ENCODE assay signal across 15 cellular contexts in the genomic region with DNA sequence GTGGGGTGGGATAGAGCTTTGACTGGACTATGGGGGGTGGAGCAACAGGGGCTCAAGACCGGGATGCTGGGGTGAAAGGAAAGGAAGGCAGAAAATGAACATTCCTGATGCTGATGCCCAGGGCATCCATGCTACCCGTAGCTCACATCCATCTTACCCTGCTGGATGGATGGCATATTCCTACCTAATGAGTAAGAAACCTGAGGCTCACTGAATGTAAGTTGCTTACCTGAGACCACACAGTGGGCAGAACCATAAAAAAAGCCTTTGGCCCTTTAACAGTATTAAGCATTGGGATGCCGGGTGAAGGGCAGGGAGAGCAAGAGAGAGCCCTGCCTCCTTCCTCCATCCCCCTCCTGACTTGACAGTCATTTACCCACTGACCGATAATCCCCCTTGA.
"Had no signal": no experiment of that assay in that cellular context is flagged by ENCODE, and none has a peak within 500 bp of the region (broad histone marks: within the 10 kb centered on the region; RNA-seq: fewer than 3 reads in every experiment).

No MANE protein-coding gene starts in this region.

- H3K4me3 ChIP-seq: cardiac muscle cell, esophagus muscularis mucosa, left ventricle myocardium inferior, thyroid gland, uterus had no signal

- H2AFZ ChIP-seq: parathyroid adenoma had no signal

- H3K9ac ChIP-seq: parathyroid adenoma had no signal

- DNase-seq: activated CD4-positive, alpha-beta T cell treated with anti-CD3 and anti-CD28 coated beads, Interleukin-2, amount 10 ng/mL, durations not matched to agents 24 days and 14 days; activated CD8-positive, alpha-beta T cell treated with anti-CD3 and anti-CD28 coated beads, Interleukin-2, amount 10 ng/mL, durations not matched to agents 7 days and 5 days; activated naive CD4-positive, alpha-beta T cell; hippocampal formation; left ventricle myocardium inferior; stimulated activated CD4-positive, alpha-beta T cell treated with anti-CD3 and anti-CD28 coated beads, Interleukin-12 subunit alpha, Interleukin-12 subunit beta, amount 100 ng/mL, for 4 hours; thyroid gland had no signal

- H3K4me3 Mint-ChIP-seq: activated CD4-positive, alpha-beta T cell treated with anti-CD3 and anti-CD28 coated beads, Interleukin-2, amount 10 ng/mL, durations not matched to agents 24 days and 14 days; activated CD8-positive, alpha-beta T cell treated with anti-CD3 and anti-CD28 coated beads, Interleukin-2, amount 10 ng/mL, durations not matched to agents 7 days and 5 days; memory B cell; stimulated activated effector memory CD8-positive, alpha-beta T cell treated with anti-CD3 and anti-CD28 coated beads, Interleukin-12 subunit alpha, Interleukin-12 subunit beta, amount 100 ng/mL, for 72 hours; T-helper 1 cell treated with Interleukin-12 subunit alpha and Interleukin-12 subunit beta and Interleukin-4 antibody, amounts not matched to agents 30 μg/mL and 1 μg/mL, for 36 hours; WTC11 had no signal

- H3K4me1 Mint-ChIP-seq: activated CD4-positive, alpha-beta T cell treated with anti-CD3 and anti-CD28 coated beads, Interleukin-2, amount 10 ng/mL, durations not matched to agents 24 days and 14 days; memory B cell; stimulated activated effector memory CD8-positive, alpha-beta T cell treated with anti-CD3 and anti-CD28 coated beads, Interleukin-12 subunit alpha, Interleukin-12 subunit beta, amount 100 ng/mL, for 72 hours had no signal

- H3K4me1 ChIP-seq: left ventricle myocardium inferior, parathyroid adenoma, thyroid gland, uterus had no signal

- H3K9me3 ChIP-seq: thyroid gland had no signal

- H3K36me3 ChIP-seq: cardiac muscle cell, esophagus muscularis mucosa, left ventricle myocardium inferior, thyroid gland, uterus had no signal

- H3K27ac Mint-ChIP-seq: activated CD4-positive, alpha-beta T cell treated with anti-CD3 and anti-CD28 coated beads, Interleukin-2, amount 10 ng/mL, durations not matched to agents 24 days and 14 days; activated CD8-positive, alpha-beta T cell treated with anti-CD3 and anti-CD28 coated beads, Interleukin-2, amount 10 ng/mL, durations not matched to agents 7 days and 5 days; memory B cell; stimulated activated effector memory CD8-positive, alpha-beta T cell treated with anti-CD3 and anti-CD28 coated beads, Interleukin-12 subunit alpha, Interleukin-12 subunit beta, amount 100 ng/mL, for 72 hours; T-helper 1 cell treated with Interleukin-12 subunit alpha and Interleukin-12 subunit beta and Interleukin-4 antibody, amounts not matched to agents 30 μg/mL and 1 μg/mL, for 36 hours; WTC11 had no signal

- H3K27me3 ChIP-seq: cardiac muscle cell, esophagus muscularis mucosa, thyroid gland, uterus had no signal

- H3K79me2 ChIP-seq: parathyroid adenoma had no signal

- H3K36me3 Mint-ChIP-seq: stimulated activated effector memory CD8-positive, alpha-beta T cell treated with anti-CD3 and anti-CD28 coated beads, Interleukin-12 subunit alpha, Interleukin-12 subunit beta, amount 100 ng/mL, for 72 hours had no signal

- H3K27ac ChIP-seq: cardiac muscle cell, esophagus muscularis mucosa, left ventricle myocardium inferior, parathyroid adenoma, thyroid gland, uterus had no signal
